Comparison of ENCODE assay signal across 7 cellular contexts in the genomic region with DNA sequence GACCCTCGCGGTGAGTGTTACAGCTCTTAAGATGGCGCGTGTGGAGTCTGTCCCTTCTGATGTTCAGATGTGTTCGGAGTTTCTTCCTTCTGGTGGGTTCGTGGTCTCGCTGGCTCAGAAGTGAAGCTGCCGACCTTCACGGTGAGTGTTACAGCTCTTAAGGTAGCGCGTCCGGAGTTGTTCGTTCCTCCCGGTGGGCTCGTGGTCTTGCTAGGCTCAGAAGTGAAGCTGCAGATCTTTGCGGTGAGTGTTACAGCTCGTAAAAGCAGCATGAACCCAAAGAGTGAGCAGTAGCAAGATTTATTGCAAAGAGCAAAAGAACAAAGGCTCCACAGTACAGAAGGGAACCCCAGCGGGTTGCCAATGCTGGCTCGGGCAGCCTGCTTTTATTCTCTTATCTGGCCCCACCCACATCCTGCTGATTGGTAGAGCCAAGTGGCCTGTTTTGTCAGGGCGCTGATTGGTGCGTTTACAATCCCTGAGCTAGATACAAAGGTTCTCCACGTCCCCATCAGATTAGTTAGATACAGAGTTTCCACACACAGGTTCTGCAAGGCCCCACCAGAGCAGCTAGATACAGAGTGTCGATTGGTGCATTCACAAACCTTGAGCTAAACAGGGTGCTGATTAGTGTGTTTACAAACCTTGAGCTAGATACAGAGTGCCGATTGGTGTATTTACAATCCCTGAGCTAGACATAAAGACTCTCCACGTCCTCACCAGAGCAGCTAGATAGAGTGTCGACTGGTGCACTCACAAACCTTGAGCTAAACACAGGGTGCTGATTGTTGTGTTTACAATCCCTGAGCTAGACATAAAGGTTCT. TPM values are rescaled to one million over a fixed set of nuclear protein-coding genes. Genes with fewer than 3 reads are reported as not detected.
DNase-seq lines count a peak whose midpoint lies in the region; ATAC-seq and TF ChIP-seq lines count a peak whose summit lies in the region.
"Not testable (repeated sequence)": the region's sequence is repeated elsewhere in the genome, so short reads cannot be mapped to it uniquely, and the experiment has no call there.

No MANE protein-coding gene starts in this region.

- H3K14ac ChIP-seq in neuronal stem cell (ENCODE audit: low read length) = not testable (repeated sequence)

- ATAC-seq in activated CD4-positive, alpha-beta T cell treated with anti-CD3 and anti-CD28 coated beads for 36 hours = not testable (repeated sequence)

- WGBS in esophagus muscularis mucosa = 90% methylated on average over 26 of the region's 26 CpGs
- no CpG with 5 or more reads among the region's 26 CpGs for WGBS in neuronal stem cell (ENCODE audit: extremely low coverage in 2 of 2, insufficient read length in 2 of 2, insufficient replicate concordance in 1 of 2), 2 donors

- H3K27ac Mint-ChIP-seq in Caco-2 (ENCODE audit: unreplicated experiment) = not testable (repeated sequence)
- H3K27ac Mint-ChIP-seq in activated CD4-positive, alpha-beta T cell treated with anti-CD3 and anti-CD28 coated beads for 36 hours = peak overlapping the region; percentile 89
- peak overlapping the region; percentile 88 for H3K27ac Mint-ChIP-seq in activated T-cell treated with anti-CD3 and anti-CD28 coated beads, Interleukin-2, amount 50 U/mL, for 24 hours
- H3K27ac Mint-ChIP-seq in activated naive CD8-positive, alpha-beta T cell treated with anti-CD3 and anti-CD28 coated beads for 36 hours = peak overlapping the region; percentile 92

- H2BK15ac ChIP-seq in neuronal stem cell (ENCODE audit: low read length) = not testable (repeated sequence)

- not testable (repeated sequence) for H2AK5ac ChIP-seq in neuronal stem cell (ENCODE audit: low read depth, low read length)

- H3K36me3 Mint-ChIP-seq in Caco-2 (ENCODE audit: insufficient read depth, unreplicated experiment); activated CD4-positive, alpha-beta T cell treated with anti-CD3 and anti-CD28 coated beads for 36 hours (ENCODE audit: low read depth); activated T-cell treated with anti-CD3 and anti-CD28 coated beads, Interleukin-2, amount 50 U/mL, for 24 hours (ENCODE audit: low read depth): not testable (repeated sequence)
- peaks cover 13% of the 10 kb centered on the region for H3K36me3 Mint-ChIP-seq in activated naive CD8-positive, alpha-beta T cell treated with anti-CD3 and anti-CD28 coated beads for 36 hours

- H3K36me3 ChIP-seq in Caco-2 (ENCODE audit: control insufficient read depth, insufficient read depth, low read length); esophagus muscularis mucosa; neuronal stem cell (replicated peaks in 1 of 2; ENCODE audit: control insufficient read depth in 2 of 2, insufficient read depth in 2 of 2, low read length in 2 of 2): not testable (repeated sequence)

- not testable (repeated sequence) for H3K4me1 ChIP-seq in Caco-2; esophagus muscularis mucosa; neuronal stem cell (ENCODE audit: control insufficient read depth in 2 of 2, insufficient read depth in 1 of 2, low read depth in 1 of 2, low read length in 2 of 2)

- not testable (repeated sequence) for H4K91ac ChIP-seq in neuronal stem cell (ENCODE audit: low read depth, low read length, poor library complexity)

- not testable (repeated sequence) for H3K18ac ChIP-seq in neuronal stem cell (ENCODE audit: low read length)

- not testable (repeated sequence) for DNase-seq in Caco-2; neuronal stem cell (ENCODE audit: low spot score)
- DNase-seq in NCI-H526 treated with DMSO at 0.1 percent for 48 hours (lab: John Stamatoyannopoulos, UW) = peak; percentile 29
- DNase-seq in activated CD4-positive, alpha-beta T cell treated with anti-CD3 and anti-CD28 coated beads for 36 hours = peak; percentile 48
- peak; percentile 61 for DNase-seq in activated T-cell treated with anti-CD3 and anti-CD28 coated beads, Interleukin-2, amount 50 U/mL, for 24 hours
- DNase-seq in activated naive CD8-positive, alpha-beta T cell treated with anti-CD3 and anti-CD28 coated beads for 36 hours = peak; percentile 69
- DNase-seq in esophagus muscularis mucosa (ENCODE audit: extremely low spot score) = peak; percentile 50

- POLR2A ChIA-PET in Caco-2 (lab: Charles Lee) = not testable (repeated sequence)
- POLR2A ChIA-PET in activated CD4-positive, alpha-beta T cell treated with anti-CD3 and anti-CD28 coated beads for 36 hours (lab: Charles Lee) = interaction anchor here (0.7 kb wide), 1 partner anchor 49 kb away, joined by 3 read pairs; no protein-coding TSS in a partner anchor

- H3K4me3 Mint-ChIP-seq in Caco-2 (ENCODE audit: unreplicated experiment) = not testable (repeated sequence)
- peak overlapping the region; percentile 68 for H3K4me3 Mint-ChIP-seq in activated CD4-positive, alpha-beta T cell treated with anti-CD3 and anti-CD28 coated beads for 36 hours
- H3K4me3 Mint-ChIP-seq in activated T-cell treated with anti-CD3 and anti-CD28 coated beads, Interleukin-2, amount 50 U/mL, for 24 hours = peak overlapping the region; percentile 73
- H3K4me3 Mint-ChIP-seq in activated naive CD8-positive, alpha-beta T cell treated with anti-CD3 and anti-CD28 coated beads for 36 hours = peak overlapping the region; percentile 80

- H2BK120ac ChIP-seq in neuronal stem cell (ENCODE audit: low read depth, low read length) = not testable (repeated sequence)

- H3K4me3 ChIP-seq in Caco-2 (ENCODE audit: low read depth, low read length); esophagus muscularis mucosa; neuronal stem cell (ENCODE audit: low read length in 2 of 2): not testable (repeated sequence)

- not testable (repeated sequence) for H3K9ac ChIP-seq in neuronal stem cell (ENCODE audit: low read depth, low read length, poor library complexity)

- H3K27me3 ChIP-seq in Caco-2 (replicated peaks; ENCODE audit: control insufficient read depth, insufficient read depth, low read length); neuronal stem cell (ENCODE audit: control insufficient read depth in 3 of 3, insufficient read depth in 3 of 3, low read depth in 1 of 3, low read length in 3 of 3): not testable (repeated sequence)
- peaks cover 0 to 28% (median 0%) of the 10 kb centered on the region in 4 donors for H3K27me3 ChIP-seq in esophagus muscularis mucosa

- intact Hi-C loops in Caco-2 (cut with micrococcal nuclease; ENCODE audit: unreplicated experiment); activated CD4-positive, alpha-beta T cell treated with anti-CD3 and anti-CD28 coated beads for 36 hours (cut with DNase I, micrococcal nuclease); esophagus muscularis mucosa (cut with DNase I): not testable (repeated sequence)

- H2BK5ac ChIP-seq in neuronal stem cell (ENCODE audit: low read length) = not testable (repeated sequence)

- H3K27me3 Mint-ChIP-seq in Caco-2 (ENCODE audit: insufficient read depth, unreplicated experiment); activated CD4-positive, alpha-beta T cell treated with anti-CD3 and anti-CD28 coated beads for 36 hours; activated T-cell treated with anti-CD3 and anti-CD28 coated beads, Interleukin-2, amount 50 U/mL, for 24 hours; activated naive CD8-positive, alpha-beta T cell treated with anti-CD3 and anti-CD28 coated beads for 36 hours: not testable (repeated sequence)

- not testable (repeated sequence) for H2BK12ac ChIP-seq in neuronal stem cell (ENCODE audit: low read length)

- H3K4ac ChIP-seq in neuronal stem cell (ENCODE audit: low read length) = not testable (repeated sequence)

- not testable (repeated sequence) for H3K9me3 Mint-ChIP-seq in Caco-2 (ENCODE audit: unreplicated experiment); activated CD4-positive, alpha-beta T cell treated with anti-CD3 and anti-CD28 coated beads for 36 hours (ENCODE audit: low read depth); activated T-cell treated with anti-CD3 and anti-CD28 coated beads, Interleukin-2, amount 50 U/mL, for 24 hours
- peaks cover 17% of the 10 kb centered on the region for H3K9me3 Mint-ChIP-seq in activated naive CD8-positive, alpha-beta T cell treated with anti-CD3 and anti-CD28 coated beads for 36 hours

- H3K79me1 ChIP-seq in neuronal stem cell (ENCODE audit: low read depth, low read length) = not testable (repeated sequence)

- TSS peak; percentile 57 for BruUV-seq in Caco-2 (replicated peaks; lab: Mats Ljungman, UMichigan)

- not testable (repeated sequence) for H3K23ac ChIP-seq in neuronal stem cell (ENCODE audit: low read depth, low read length, poor library complexity)

- CTCF ChIA-PET in Caco-2 (lab: Charles Lee) = interaction anchor here (1.1 kb wide), 1 partner anchor 30 kb away, joined by 4 read pairs; no protein-coding TSS in a partner anchor
- CTCF ChIA-PET in activated CD4-positive, alpha-beta T cell treated with anti-CD3 and anti-CD28 coated beads for 36 hours (lab: Charles Lee) = interaction anchor here (0.6 to 5.0 kb wide), 7 partner anchors 11 to 171 kb away, joined by 3 to 19 read pairs (median 4); a partner anchor contains a TSS

- H3K4me1 Mint-ChIP-seq in Caco-2 (ENCODE audit: low read depth, unreplicated experiment); activated CD4-positive, alpha-beta T cell treated with anti-CD3 and anti-CD28 coated beads for 36 hours: not testable (repeated sequence)
- H3K4me1 Mint-ChIP-seq in activated T-cell treated with anti-CD3 and anti-CD28 coated beads, Interleukin-2, amount 50 U/mL, for 24 hours (ENCODE audit: low read depth) = peaks cover 19% of the 10 kb centered on the region
- H3K4me1 Mint-ChIP-seq in activated naive CD8-positive, alpha-beta T cell treated with anti-CD3 and anti-CD28 coated beads for 36 hours = peaks cover 20% of the 10 kb centered on the region

- H4K8ac ChIP-seq in neuronal stem cell (ENCODE audit: low read depth, low read length) = not testable (repeated sequence)

- TF ChIP-seq EP300 in esophagus muscularis mucosa (IDR thresholded peaks at IDR 0.05) = not testable (repeated sequence)

- not testable (repeated sequence) for TF ChIP-seq POLR2A in esophagus muscularis mucosa (IDR thresholded peaks at IDR 0.05; ENCODE audit: low read depth)

- H3K4me2 ChIP-seq in neuronal stem cell (ENCODE audit: insufficient read depth, low read length, poor library complexity, severe bottlenecking) = not testable (repeated sequence)

- H3K27ac ChIP-seq in esophagus muscularis mucosa (replicated peaks in 1 of 4); neuronal stem cell (replicated peaks; ENCODE audit: low read length): not testable (repeated sequence)

- not testable (repeated sequence) for TF ChIP-seq CTCF in Caco-2 (IDR thresholded peaks at IDR 0.05; ENCODE audit: insufficient read depth in 1 of 2, low read depth in 1 of 2, low read length in 1 of 2, severe bottlenecking in 1 of 2, unreplicated experiment in 1 of 2); esophagus muscularis mucosa (IDR thresholded peaks at IDR 0.05)

- not testable (repeated sequence) for H3K9me3 ChIP-seq in Caco-2; esophagus muscularis mucosa; neuronal stem cell (replicated peaks in 1 of 2; ENCODE audit: control insufficient read depth in 2 of 2, insufficient read depth in 1 of 2, low read depth in 1 of 2, low read length in 2 of 2)

- H2AFZ ChIP-seq in neuronal stem cell (ENCODE audit: low read length) = peak overlapping the region; percentile 74

RNA-seq across cellular contexts. Expression of a gene that starts 5.9 kb away (rescaled TPM):
- total RNA-seq in Caco-2 (2022) (37.3 and 41.8 TPM in 2 replicates), esophagus muscularis mucosa (10 to 100 TPM; 27.0 to 50.1 (median 36.9) TPM)
- total RNA-seq in activated CD4-positive, alpha-beta T cell treated with anti-CD3 and anti-CD28 coated beads for 36 hours = 10 to 100 TPM; 21.5 to 27.6 TPM
- total RNA-seq in activated naive CD8-positive, alpha-beta T cell treated with anti-CD3 and anti-CD28 coated beads for 36 hours = 10 to 100 TPM; 22.8 to 27.2 TPM
- 18.8 TPM for polyA plus RNA-seq in neuronal stem cell (2013, experiment 1 of 2)
- polyA plus RNA-seq in neuronal stem cell (2013, experiment 2 of 2) = 17.5 TPM

RNA-seq across cellular contexts. Expression of a gene that starts 18.0 kb away (rescaled TPM):
- total RNA-seq in Caco-2 (2022) (66.0 and 68.6 TPM in 2 replicates), esophagus muscularis mucosa (10 to 100 TPM; 17.4 to 27.3 (median 19.6) TPM)
- total RNA-seq in activated CD4-positive, alpha-beta T cell treated with anti-CD3 and anti-CD28 coated beads for 36 hours = 10 to 100 TPM; 18.2 to 21.9 TPM
- total RNA-seq in activated naive CD8-positive, alpha-beta T cell treated with anti-CD3 and anti-CD28 coated beads for 36 hours = 10 to 100 TPM; 20.4 to 21.3 TPM
- polyA plus RNA-seq in neuronal stem cell (2013, experiment 1 of 2) = 14.6 TPM
- 13.3 TPM for polyA plus RNA-seq in neuronal stem cell (2013, experiment 2 of 2)

RNA-seq across cellular contexts. Expression of a gene that starts 22.6 kb away (rescaled TPM):
- total RNA-seq in Caco-2 (2022) (59.5 and 62.0 TPM in 2 replicates), esophagus muscularis mucosa (10 to 100 TPM; 44.0 to 69.3 (median 56.3) TPM)
- total RNA-seq in activated CD4-positive, alpha-beta T cell treated with anti-CD3 and anti-CD28 coated beads for 36 hours = 10 to 100 TPM; 58.8 to 70.1 TPM
- 10 to 100 TPM; 54.2 to 57.7 TPM for total RNA-seq in activated naive CD8-positive, alpha-beta T cell treated with anti-CD3 and anti-CD28 coated beads for 36 hours
- polyA plus RNA-seq in neuronal stem cell (2013, experiment 1 of 2) = 37.4 TPM
- polyA plus RNA-seq in neuronal stem cell (2013, experiment 2 of 2) = 36.9 TPM

RNA-seq across cellular contexts. Expression of a gene that starts 24.0 kb away (rescaled TPM):
- total RNA-seq in Caco-2 (2022) (59.3 and 62.9 TPM in 2 replicates), esophagus muscularis mucosa (10 to 100 TPM; 41.9 to 98.0 (median 61.9) TPM)
- 10 to 100 TPM; 38.7 to 41.4 TPM for total RNA-seq in activated CD4-positive, alpha-beta T cell treated with anti-CD3 and anti-CD28 coated beads for 36 hours
- 10 to 100 TPM; 44.1 to 50.2 TPM for total RNA-seq in activated naive CD8-positive, alpha-beta T cell treated with anti-CD3 and anti-CD28 coated beads for 36 hours
- polyA plus RNA-seq in neuronal stem cell (2013, experiment 1 of 2) = 15.6 TPM
- 14.9 TPM for polyA plus RNA-seq in neuronal stem cell (2013, experiment 2 of 2)

RNA-seq across cellular contexts. Expression of a gene that starts 28.7 kb away (rescaled TPM):
- total RNA-seq in Caco-2 (2022) = 59.6 and 62.9 TPM in 2 replicates
- total RNA-seq in activated CD4-positive, alpha-beta T cell treated with anti-CD3 and anti-CD28 coated beads for 36 hours = 10 to 100 TPM; 43.5 to 45.6 TPM
- 10 to 100 TPM; 47.1 to 55.0 TPM for total RNA-seq in activated naive CD8-positive, alpha-beta T cell treated with anti-CD3 and anti-CD28 coated beads for 36 hours
- total RNA-seq in esophagus muscularis mucosa = 10 to 100 TPM; 41.5 to 75.3 (median 56.2) TPM
- 28.3 TPM for polyA plus RNA-seq in neuronal stem cell (2013, experiment 1 of 2)
- polyA plus RNA-seq in neuronal stem cell (2013, experiment 2 of 2) = 27.6 TPM
